ENCODE assay signal across 23 cellular contexts in genomic region chr22:45598596-45599217, GRCh38.
"Had no signal": no experiment of that assay in that cellular context is flagged by ENCODE, and none has a peak within 500 bp of the region (broad histone marks: within the 10 kb centered on the region; RNA-seq: fewer than 3 reads in every experiment).

No MANE protein-coding gene starts in this region.

- H3K4me3 Mint-ChIP-seq: activated CD4-positive, alpha-beta memory T cell treated with anti-CD3 and anti-CD28 coated beads, Interleukin-2, amount 10 ng/mL, durations not matched to agents 7 days and 5 days; activated CD4-positive, alpha-beta T cell treated with anti-CD3 and anti-CD28 coated beads, Interleukin-2, amount 10 ng/mL, durations not matched to agents 24 days and 14 days; activated CD8-positive, alpha-beta memory T cell treated with anti-CD3 and anti-CD28 coated beads, Interleukin-2, amount 10 ng/mL, durations not matched to agents 7 days and 5 days; effector memory CD8-positive, alpha-beta T cell; memory B cell; nephron; type B pancreatic cell had no signal

- H3K9me3 Mint-ChIP-seq: activated CD4-positive, alpha-beta memory T cell treated with anti-CD3 and anti-CD28 coated beads, Interleukin-2, amount 10 ng/mL, durations not matched to agents 7 days and 5 days; activated CD4-positive, alpha-beta T cell treated with anti-CD3 and anti-CD28 coated beads, Interleukin-2, amount 10 ng/mL, durations not matched to agents 24 days and 14 days; activated naive CD4-positive, alpha-beta T cell treated with anti-CD3 and anti-CD28 coated beads, Interleukin-2, amount 50 U/mL, for 72 hours; memory B cell; type B pancreatic cell had no signal

- H3K27me3 Mint-ChIP-seq: activated CD4-positive, alpha-beta T cell treated with anti-CD3 and anti-CD28 coated beads, Interleukin-2, amount 10 ng/mL, durations not matched to agents 24 days and 14 days; type B pancreatic cell had no signal

- H3K4me3 ChIP-seq: adrenal gland, ascending aorta, esophagus muscularis mucosa, gastrocnemius medialis, thoracic aorta had no signal

- H3K4me1 ChIP-seq: adrenal gland, ascending aorta had no signal

- H3K27ac Mint-ChIP-seq: activated CD4-positive, alpha-beta memory T cell treated with anti-CD3 and anti-CD28 coated beads, Interleukin-2, amount 10 ng/mL, durations not matched to agents 7 days and 5 days; activated CD4-positive, alpha-beta T cell treated with anti-CD3 and anti-CD28 coated beads, Interleukin-2, amount 10 ng/mL, durations not matched to agents 24 days and 14 days; activated CD8-positive, alpha-beta memory T cell treated with anti-CD3 and anti-CD28 coated beads, Interleukin-2, amount 10 ng/mL, durations not matched to agents 7 days and 5 days; activated naive CD4-positive, alpha-beta T cell treated with anti-CD3 and anti-CD28 coated beads, Interleukin-2, amount 50 U/mL, for 72 hours; effector memory CD8-positive, alpha-beta T cell; memory B cell; nephron; type B pancreatic cell had no signal

- FAIRE-seq: colon had no signal

- DNase-seq: activated CD4-positive, alpha-beta memory T cell treated with anti-CD3 and anti-CD28 coated beads, Interleukin-2, amount 10 ng/mL, durations not matched to agents 7 days and 5 days; activated CD4-positive, alpha-beta T cell treated with anti-CD3 and anti-CD28 coated beads, Interleukin-2, amount 10 ng/mL, durations not matched to agents 24 days and 14 days; activated CD8-positive, alpha-beta memory T cell treated with anti-CD3 and anti-CD28 coated beads, Interleukin-2, amount 10 ng/mL, durations not matched to agents 7 days and 5 days; activated effector memory CD4-positive, alpha-beta T cell treated with anti-CD3 and anti-CD28 coated beads, Interleukin-2, amount 50 U/mL, for 16 hours; activated T-cell treated with anti-CD3 and anti-CD28 coated beads for 4 hours; adrenal gland; brain microvascular endothelial cell; central memory CD4-positive, alpha-beta T cell; effector memory CD8-positive, alpha-beta T cell; gastrocnemius medialis; head of caudate nucleus; hypothalamus; stimulated activated CD4-positive, alpha-beta T cell treated with anti-CD3 and anti-CD28 coated beads, Interleukin-4, amount 100 ng/mL, for 1 hour; stimulated activated naive CD4-positive, alpha-beta T cell treated with Interleukin-2 at 50 U/mL for 16 hours had no signal

- H3K27me3 ChIP-seq: adrenal gland, ascending aorta, brain microvascular endothelial cell, gastrocnemius medialis had no signal

- H3K36me3 Mint-ChIP-seq: activated CD8-positive, alpha-beta memory T cell treated with anti-CD3 and anti-CD28 coated beads, Interleukin-2, amount 10 ng/mL, durations not matched to agents 7 days and 5 days; activated naive CD4-positive, alpha-beta T cell treated with anti-CD3 and anti-CD28 coated beads, Interleukin-2, amount 50 U/mL, for 72 hours; memory B cell had no signal

- H3K36me3 ChIP-seq: adrenal gland, brain microvascular endothelial cell, gastrocnemius medialis had no signal

- H3K9me3 ChIP-seq: adrenal gland, ascending aorta, esophagus muscularis mucosa, gastrocnemius medialis, thoracic aorta had no signal

- ATAC-seq: activated CD4-positive, CD25-positive, alpha-beta regulatory T cell treated with anti-CD3 and anti-CD28 coated beads, Interleukin-2, amount 50 U/mL, for 24 hours; activated CD8-positive, alpha-beta memory T cell treated with anti-CD3 and anti-CD28 coated beads, Interleukin-2, amount 10 ng/mL, durations not matched to agents 7 days and 5 days; activated naive CD4-positive, alpha-beta T cell treated with anti-CD3 and anti-CD28 coated beads, Interleukin-2, amount 50 U/mL, for 72 hours; effector memory CD8-positive, alpha-beta T cell had no signal

- H3K4me1 Mint-ChIP-seq: activated CD4-positive, alpha-beta memory T cell treated with anti-CD3 and anti-CD28 coated beads, Interleukin-2, amount 10 ng/mL, durations not matched to agents 7 days and 5 days; activated CD4-positive, alpha-beta T cell treated with anti-CD3 and anti-CD28 coated beads, Interleukin-2, amount 10 ng/mL, durations not matched to agents 24 days and 14 days; activated CD8-positive, alpha-beta memory T cell treated with anti-CD3 and anti-CD28 coated beads, Interleukin-2, amount 10 ng/mL, durations not matched to agents 7 days and 5 days; nephron had no signal

- H3K27ac ChIP-seq: adrenal gland, ascending aorta, brain microvascular endothelial cell, esophagus muscularis mucosa, gastrocnemius medialis, thoracic aorta had no signal
